Comparison of ENCODE assay signal across 31 cellular contexts in the genomic region with DNA sequence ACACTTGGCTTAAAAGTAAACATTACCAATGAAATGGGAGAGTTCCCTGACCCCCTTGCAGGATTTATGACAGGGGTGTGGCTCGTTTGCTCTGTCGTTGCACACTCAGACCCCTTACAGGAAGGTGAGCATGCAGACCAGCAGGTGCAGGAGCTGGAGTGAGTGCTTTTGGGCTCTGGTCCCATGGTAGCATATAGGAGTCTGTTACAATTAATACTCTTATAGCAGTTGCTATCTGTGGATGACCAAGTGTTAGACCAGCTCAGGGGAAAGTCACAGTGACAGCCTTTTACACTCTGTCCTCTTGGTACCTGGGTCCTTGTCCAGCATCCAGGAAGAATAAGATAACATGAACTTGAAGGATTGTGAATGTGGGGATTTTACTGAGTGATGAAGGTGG.
"Had no signal": no experiment of that assay in that cellular context is flagged by ENCODE, and none has a peak within 500 bp of the region (broad histone marks: within the 10 kb centered on the region; RNA-seq: fewer than 3 reads in every experiment).

No MANE protein-coding gene starts in this region.

- H3K27ac ChIP-seq: adrenal gland, ascending aorta, breast epithelium, cardiac muscle cell, colonic mucosa, epithelial cell of prostate, esophagus squamous epithelium, gastroesophageal sphincter, heart right ventricle, hepatocyte had no signal

- H3K4me1 ChIP-seq: adrenal gland, ascending aorta, breast epithelium, colonic mucosa, esophagus squamous epithelium, gastroesophageal sphincter, heart right ventricle had no signal

- DNase-seq: activated CD4-positive, alpha-beta memory T cell treated with anti-CD3 and anti-CD28 coated beads for 36 hours; activated CD4-positive, alpha-beta T cell treated with anti-CD3 and anti-CD28 coated beads for 36 hours; activated CD4-positive, alpha-beta T cell treated with anti-CD3 and anti-CD28 coated beads, Interleukin-2, amount 10 ng/mL, durations not matched to agents 24 days and 14 days; activated CD4-positive, CD25-positive, alpha-beta regulatory T cell; activated CD4-positive, CD25-positive, alpha-beta regulatory T cell treated with anti-CD3 and anti-CD28 coated beads, Interleukin-2, amount 50 U/mL, for 72 hours; activated CD8-positive, alpha-beta memory T cell treated with anti-CD3 and anti-CD28 coated beads, Interleukin-2, amount 10 ng/mL, durations not matched to agents 7 days and 5 days; activated CD8-positive, alpha-beta memory T cell treated with anti-CD3 and anti-CD28 coated beads, Interleukin-2, amount 50 U/mL, for 4 hours; activated CD8-positive, alpha-beta T cell treated with anti-CD3 and anti-CD28 coated beads, Interleukin-2, amount 10 ng/mL, durations not matched to agents 7 days and 5 days; activated effector memory CD4-positive, alpha-beta T cell treated with anti-CD3 and anti-CD28 coated beads, Interleukin-2, amount 50 U/mL, for 16 hours; activated naive CD4-positive, alpha-beta T cell treated with anti-CD3 and anti-CD28 coated beads for 36 hours; activated naive CD8-positive, alpha-beta T cell treated with anti-CD3 and anti-CD28 coated beads for 36 hours; activated naive CD8-positive, alpha-beta T cell treated with anti-CD3 and anti-CD28 coated beads, Interleukin-2, amount 50 U/mL, for 24 hours; activated T-cell treated with anti-CD3 and anti-CD28 coated beads, Interleukin-2, amount 50 U/mL, for 1 hour; activated T-cell treated with anti-CD3 and anti-CD28 coated beads, Interleukin-2, amount 50 U/mL, for 48 hours; adrenal gland; amygdala; central memory CD4-positive, alpha-beta T cell; cerebellar nuclear complex; colonic mucosa; effector CD8-positive, alpha-beta T cell; esophagus squamous epithelium; foreskin melanocyte; heart right ventricle had no signal

- H3K4me3 ChIP-seq: adrenal gland, ascending aorta, breast epithelium, cardiac muscle cell, colonic mucosa, esophagus squamous epithelium, gastroesophageal sphincter, heart right ventricle, hepatocyte had no signal

- H3K9me3 ChIP-seq: adrenal gland, ascending aorta, breast epithelium, colonic mucosa, esophagus squamous epithelium, gastroesophageal sphincter had no signal

- ATAC-seq: activated CD4-positive, alpha-beta T cell treated with anti-CD3 and anti-CD28 coated beads for 36 hours; activated CD8-positive, alpha-beta memory T cell treated with anti-CD3 and anti-CD28 coated beads, Interleukin-2, amount 10 ng/mL, durations not matched to agents 7 days and 5 days; activated CD8-positive, alpha-beta T cell treated with anti-CD3 and anti-CD28 coated beads, Interleukin-2, amount 10 ng/mL, durations not matched to agents 7 days and 5 days; activated naive CD8-positive, alpha-beta T cell treated with anti-CD3 and anti-CD28 coated beads, Interleukin-2, amount 50 U/mL, for 24 hours; gastroesophageal sphincter; heart right ventricle had no signal

- H3K36me3 ChIP-seq: adrenal gland, ascending aorta, breast epithelium, cardiac muscle cell, colonic mucosa, esophagus squamous epithelium, gastroesophageal sphincter, heart right ventricle had no signal

- FAIRE-seq: endometrium, endothelial cell of umbilical vein had no signal

- H3K27me3 ChIP-seq: adrenal gland, ascending aorta, breast epithelium, cardiac muscle cell, colonic mucosa, esophagus squamous epithelium, gastroesophageal sphincter, heart right ventricle, hepatocyte had no signal
